ENCODE assay signal across 28 cellular contexts in genomic region chrX:64152857-64153256, GRCh38. TPM values are rescaled to one million over a fixed set of nuclear protein-coding genes. Genes with fewer than 3 reads are reported as not detected.
A peak's percentile ranks its signal among the peaks of the same experiment; 100 is the strongest.
DNase-seq lines count a peak whose midpoint lies in the region; ATAC-seq and TF ChIP-seq lines count a peak whose summit lies in the region.
"Had no signal": no experiment of that assay in that cellular context is flagged by ENCODE, and none has a peak within 500 bp of the region (broad histone marks: within the 10 kb centered on the region; RNA-seq: fewer than 3 reads in every experiment).

No MANE protein-coding gene starts in this region.

- H3K9me3 Mint-ChIP-seq in GM23338 (peaks cover 33% of the 10 kb centered on the region), WTC11 (peaks cover 43% of the 10 kb centered on the region)

- H3F3A ChIP-seq in GM23338 (replicated peaks; ENCODE audit: low read depth), result no peaks in the 10 kb centered on the region

- CTCF ChIA-PET in WTC11 (lab: Charles Lee), result interaction anchor here (1.5 to 2.4 kb wide), 2 partner anchors 52 to 60 kb away, joined by 4 to 11 read pairs; partner anchors contain the start of gene AMER1

- H3K27me3 ChIP-seq in GM23338 (ENCODE audit: insufficient read depth), result no peaks in the 10 kb centered on the region
- H3K27me3 ChIP-seq: adrenal gland, foreskin keratinocyte, SJSA1, uterus had no signal

- no peaks in the 10 kb centered on the region for H4K20me1 ChIP-seq in GM23338 (replicated peaks; ENCODE audit: insufficient read depth)

- H3K36me3 Mint-ChIP-seq in GM23338 (ENCODE audit: low read depth), result peaks cover 21% of the 10 kb centered on the region; the same call in 2 of the 3 replicates
- peaks cover 33% of the 10 kb centered on the region for H3K36me3 Mint-ChIP-seq in WTC11
- H3K36me3 Mint-ChIP-seq: CD4-positive, CD25-positive, alpha-beta regulatory T cell; naive B cell had no signal

- H3K27ac Mint-ChIP-seq in GM23338 (no peak overlapping the region), WTC11 (peak overlapping the region; percentile 41; the same call in 1 of the 2 replicates)
- H3K27ac Mint-ChIP-seq: activated naive CD4-positive, alpha-beta T cell treated with anti-CD3 and anti-CD28 coated beads for 36 hours; brain; CD4-positive, CD25-positive, alpha-beta regulatory T cell; naive B cell had no signal

- no peaks in the 10 kb centered on the region for H3K79me2 ChIP-seq in GM23338 (replicated peaks; ENCODE audit: insufficient read depth)

- peaks cover 6% of the 10 kb centered on the region; the same call in 2 of the 3 replicates for H3K4me1 Mint-ChIP-seq in GM23338
- peaks cover 26% of the 10 kb centered on the region for H3K4me1 Mint-ChIP-seq in WTC11
- H3K4me1 Mint-ChIP-seq: brain; CD4-positive, CD25-positive, alpha-beta regulatory T cell; naive B cell had no signal

- H3K4me2 ChIP-seq in GM23338, result no peak overlapping the region

- no peaks in the 10 kb centered on the region for H3K9me2 ChIP-seq in GM23338 (ENCODE audit: insufficient read depth)

- H2AFZ ChIP-seq in GM23338, result 0 out of 2 replicates have a peak overlapping the region, but pooled peaks have one; percentile 28

- POLR2A ChIA-PET in WTC11 (lab: Charles Lee), result interaction anchor here (0.6 kb wide), 1 partner anchor 21 kb away, joined by 4 read pairs; no protein-coding TSS in a partner anchor

- H3K27me3 Mint-ChIP-seq in GM23338 (ENCODE audit: insufficient read depth, low read depth, poor library complexity) (peaks cover 7% of the 10 kb centered on the region), WTC11 (ENCODE audit: low read depth) (0 out of 2 replicates have a peak, but pooled peaks cover 3% of the 10 kb centered on the region)
- H3K27me3 Mint-ChIP-seq: CD4-positive, CD25-positive, alpha-beta regulatory T cell; naive B cell had no signal

- ATAC-seq in GM23338, result peak; percentile 54
- ATAC-seq in WTC11, result peak; percentile 64
- ATAC-seq in GM19467 (IDR thresholded peaks at IDR 0.05; ENCODE audit: unreplicated experiment), result no peak
- ATAC-seq: foreskin keratinocyte, HCT116, K562, psoas muscle had no signal

- H3K27ac ChIP-seq in GM23338 (ENCODE audit: low read depth), result no peak overlapping the region
- H3K27ac ChIP-seq: adrenal gland, foreskin keratinocyte, left ventricle myocardium inferior, psoas muscle, SJSA1, thoracic aorta, uterus had no signal

- no peaks in the 10 kb centered on the region for H3K36me3 ChIP-seq in GM23338 (ENCODE audit: insufficient read depth)
- H3K36me3 ChIP-seq: adrenal gland, left ventricle myocardium inferior, SJSA1, thoracic aorta, uterus had no signal

- no peak overlapping the region for H3K4me3 ChIP-seq in GM23338
- H3K4me3 ChIP-seq: adrenal gland, K562, left ventricle myocardium inferior, psoas muscle, SJSA1, thoracic aorta, uterus had no signal

- H3K4me3 Mint-ChIP-seq in GM23338, result no peak overlapping the region
- H3K4me3 Mint-ChIP-seq in WTC11, result no peak overlapping the region
- H3K4me3 Mint-ChIP-seq: activated naive CD4-positive, alpha-beta T cell treated with anti-CD3 and anti-CD28 coated beads for 36 hours; brain; CD4-positive, CD25-positive, alpha-beta regulatory T cell; naive B cell had no signal

- DNase-seq in DMS53 treated with DMSO at 0.1 percent for 48 hours (lab: John Stamatoyannopoulos, UW; ENCODE audit: unreplicated experiment) (peak; percentile 37), GM23338 (ENCODE audit: low spot score) (peak; percentile 58), WTC11 (ENCODE audit: low spot score) (peak; percentile 54), iPS DF 4.7 (ENCODE audit: extremely low read depth, low spot score) (peak; percentile 5), SKM-1 treated with dmso at 0.1 percent for 144 hours (lab: John Stamatoyannopoulos, UW; ENCODE audit: unreplicated experiment) (no peak), Ammon's horn (ENCODE audit: low spot score) (no peak)
- DNase-seq: activated CD4-positive, alpha-beta T cell treated with anti-CD3 and anti-CD28 coated beads, Interleukin-2, amount 50 U/mL, for 4 hours; activated naive CD4-positive, alpha-beta T cell treated with anti-CD3 and anti-CD28 coated beads for 36 hours; adrenal gland; CD4-positive, CD25-positive, alpha-beta regulatory T cell; effector CD4-positive, alpha-beta T cell; erythroblast; foreskin keratinocyte; left ventricle myocardium inferior; naive B cell; NCI-H1105 treated with DMSO at 0.1 percent for 48 hours; NCI-H2029 treated with DMSO at 0.1 percent for 48 hours; nucleus accumbens; psoas muscle; stimulated activated naive CD4-positive, alpha-beta T cell treated with Interleukin-2 at 50 U/mL for 16 hours; T-helper 1 cell; uterus had no signal

- H3K4me1 ChIP-seq in GM23338 (ENCODE audit: insufficient read depth), result no peaks in the 10 kb centered on the region
- H3K4me1 ChIP-seq: adrenal gland, foreskin keratinocyte, left ventricle myocardium inferior, psoas muscle, SJSA1, uterus had no signal

- TF ChIP-seq CTCF in GM23338 (conservative IDR thresholded peaks at IDR 0.05; ENCODE audit: low read depth in 2 of 2) (no peak), WTC11 (IDR thresholded peaks at IDR 0.05) (no peak)

TF ChIP-seq in GM23338, 12 proteins besides CTCF, POLR2A, EP300 and RAD21:
- TF ChIP-seq NANOG (IDR thresholded peaks at IDR 0.05; ENCODE audit: borderline replicate concordance) (no peak), JUNB (IDR thresholded peaks at IDR 0.05; ENCODE audit: unreplicated experiment) (no peak), ZNF114 (CRISPR knock-in tag; IDR thresholded peaks at IDR 0.05) (no peak), STAT1 (IDR thresholded peaks at IDR 0.05; ENCODE audit: unreplicated experiment) (no peak), EZH2 (IDR thresholded peaks at IDR 0.05; ENCODE audit: low read depth, unreplicated experiment) (no peak), EZH2phosphoT487 (IDR thresholded peaks at IDR 0.05; ENCODE audit: unreplicated experiment) (no peak)

TF ChIP-seq in WTC11, 78 proteins besides CTCF, POLR2A, EP300 and RAD21:
- TF ChIP-seq ATF3 (CRISPR knock-in tag; conservative IDR thresholded peaks at IDR 0.05), result no peak
- 0 out of 2 replicates have a peak, but pooled peaks have one; percentile 50 for TF ChIP-seq ZNF281 (CRISPR knock-in tag; IDR thresholded peaks at IDR 0.05)
TF ChIP-seq in WTC11: peak in this region for 1.

RNA-seq across cellular contexts. Expression of gene AMER1, which starts 52.7 kb away (rescaled TPM):
- total RNA-seq in GM23338 (2014; rRNA removed; shearing (Covaris generic)), result 10.6 and 10.9 TPM in 2 replicates
- polyA plus RNA-seq in GM23338 (2016; fragmentation: Nextera tagmentation; extraction: Ambion mirVana), result 0.48 and 0.57 TPM in 2 replicates
- 9.4 to 9.9 TPM (median 9.4 TPM) in 3 replicates for total RNA-seq in WTC11 (2021)

Comparison
In these comparisons a context has a peak if more than half of its experiments do, and no peak if none do; other contexts are left out.
1. DNase-seq: peak in DMS53 treated with DMSO at 0.1 percent for 48 hours (single experiment), GM23338 (single experiment), WTC11 (single experiment) and iPS DF 4.7 (single experiment); none in SKM-1 treated with dmso at 0.1 percent for 144 hours (single experiment) and Ammon's horn (single experiment).